16 cellular contexts compared by ENCODE assay signal in genomic region chr1:8664887-8665286, GRCh38.
"Had no signal": no experiment of that assay in that cellular context is flagged by ENCODE, and none has a peak within 500 bp of the region (broad histone marks: within the 10 kb centered on the region; RNA-seq: fewer than 3 reads in every experiment).

No MANE protein-coding gene starts in this region.

- H3K4me3 ChIP-seq: adrenal gland, ascending aorta, lung, tibial artery had no signal

- FAIRE-seq: colon, endothelial cell of umbilical vein, TTC549, urothelium cell line had no signal

- H3K27ac ChIP-seq: ascending aorta, brain microvascular endothelial cell, tibial artery had no signal

- H3K36me3 ChIP-seq: adrenal gland, ascending aorta, brain microvascular endothelial cell, tibial artery had no signal

- H3K27me3 ChIP-seq: adrenal gland, ascending aorta, brain microvascular endothelial cell, tibial artery had no signal

- DNase-seq: activated T-cell treated with anti-CD3 and anti-CD28 coated beads, Interleukin-2, amount 50 U/mL, for 1 hour; adrenal gland; brain microvascular endothelial cell; effector memory CD4-positive, alpha-beta T cell; foreskin melanocyte; natural killer cell; retina; stimulated activated CD4-positive, alpha-beta T cell treated with anti-CD3 and anti-CD28 coated beads, Interleukin-4, amount 100 ng/mL, for 24 hours; tibial artery had no signal

- H3K9me3 ChIP-seq: adrenal gland, ascending aorta, tibial artery had no signal

- ATAC-seq: esophagus mucosa had no signal
